17 cellular contexts compared by ENCODE assay signal in the genomic region with DNA sequence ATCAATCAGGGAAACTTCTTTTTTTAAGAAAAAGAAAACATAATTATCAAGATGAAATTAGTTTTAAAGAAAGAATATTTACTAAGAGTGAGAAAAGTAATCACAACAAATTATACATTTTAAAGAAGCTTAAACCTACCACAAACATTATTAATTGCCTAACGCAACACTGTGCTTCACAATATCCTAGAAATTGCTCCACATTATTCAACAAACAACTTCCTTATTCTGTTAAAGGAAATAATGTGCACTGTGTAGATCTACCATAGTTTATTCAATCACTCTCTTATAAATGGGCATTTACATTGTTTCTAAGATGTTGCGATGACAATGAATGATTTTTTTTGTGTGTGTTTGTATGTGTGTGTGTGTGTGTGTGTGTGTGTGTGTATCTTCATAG.
A peak's percentile ranks its signal among the peaks of the same experiment; 100 is the strongest.
DNase-seq lines count a peak whose midpoint lies in the region; ATAC-seq and TF ChIP-seq lines count a peak whose summit lies in the region.
"Had no signal": no experiment of that assay in that cellular context is flagged by ENCODE, and none has a peak within 500 bp of the region (broad histone marks: within the 10 kb centered on the region; RNA-seq: fewer than 3 reads in every experiment).

No MANE protein-coding gene starts in this region.

- H2AFZ ChIP-seq in parathyroid adenoma: peak overlapping the region; percentile 36

- peaks cover 20% of the 10 kb centered on the region for H3K4me1 Mint-ChIP-seq in CD14-positive monocyte

- intact Hi-C loops in CD14-positive monocyte (cut with micrococcal nuclease): no loop called here

- peaks cover 0 to 2% (median 0%) of the 10 kb centered on the region in 7 donors for H3K9me3 Mint-ChIP-seq in CD14-positive monocyte

- H3K4me3 Mint-ChIP-seq in CD14-positive monocyte: no peak overlapping the region
- H3K4me3 Mint-ChIP-seq: CD4-positive, alpha-beta memory T cell had no signal

- ATAC-seq in HG02884 (IDR thresholded peaks at IDR 0.05; ENCODE audit: unreplicated experiment): no peak
- ATAC-seq: K562 had no signal

- no peaks in the 10 kb centered on the region for H3K27me3 ChIP-seq in parathyroid adenoma (ENCODE audit: control insufficient read depth, insufficient read depth, low read length)
- H3K27me3 ChIP-seq: BE2C had no signal

- H3K36me3 Mint-ChIP-seq in CD14-positive monocyte: no peaks in the 10 kb centered on the region
- H3K36me3 Mint-ChIP-seq: CD4-positive, alpha-beta memory T cell had no signal

- H3K27me3 Mint-ChIP-seq in CD14-positive monocyte (ENCODE audit: low read depth in 3 of 3): no peaks in the 10 kb centered on the region
- H3K27me3 Mint-ChIP-seq: CD4-positive, alpha-beta memory T cell had no signal

- no peaks in the 10 kb centered on the region for H3K79me2 ChIP-seq in parathyroid adenoma

- no peak overlapping the region for H3K27ac ChIP-seq in parathyroid adenoma

- no peak overlapping the region for H3K4me3 ChIP-seq in parathyroid adenoma (ENCODE audit: low read depth, low read length)
- H3K4me3 ChIP-seq: HAP-1, K562 had no signal

- no peak overlapping the region for H3K9ac ChIP-seq in parathyroid adenoma

- TF ChIP-seq CTCF in CD14-positive monocyte (IDR thresholded peaks at IDR 0.05) (no peak), parathyroid adenoma (IDR thresholded peaks at IDR 0.05) (no peak)

- H3K9me3 ChIP-seq in parathyroid adenoma (ENCODE audit: control insufficient read depth, low read length): no peaks in the 10 kb centered on the region
- H3K9me3 ChIP-seq: BE2C, HAP-1 had no signal

- H3K36me3 ChIP-seq in parathyroid adenoma (ENCODE audit: control insufficient read depth, insufficient read depth, low read length): no peaks in the 10 kb centered on the region
- H3K36me3 ChIP-seq: BE2C, HAP-1 had no signal

- H3K27ac Mint-ChIP-seq in CD14-positive monocyte: peak overlapping the region in 5 of 7 donors; percentile 35 to 82 (median 76)

- H3K4me2 ChIP-seq in parathyroid adenoma (ENCODE audit: low read length): no peak overlapping the region

- H3K4me1 ChIP-seq in parathyroid adenoma: no peaks in the 10 kb centered on the region
- H3K4me1 ChIP-seq: BE2C, HAP-1 had no signal

- DNase-seq in CD14-positive monocyte (ENCODE audit: low spot score): no peak
- peak; percentile 32 to 33 for DNase-seq in Kasumi-1 (lab: John Stamatoyannopoulos, UW)
- DNase-seq in NOMO-1 treated with dmso at 0.1 percent for 144 hours (lab: John Stamatoyannopoulos, UW; ENCODE audit: unreplicated experiment): peak; percentile 17
- no peak for DNase-seq in activated naive CD4-positive, alpha-beta T cell treated with anti-CD3 and anti-CD28 coated beads, Interleukin-2, amount 50 U/mL, for 16 hours
- no peak for DNase-seq in OCI-M1 (lab: John Stamatoyannopoulos, UW)
- DNase-seq in NCI-H1105 (lab: John Stamatoyannopoulos, UW): no peak
- DNase-seq: BE2C; C1 segment of cervical spinal cord; CD4-positive, alpha-beta memory T cell; DMS153; DMS79; GDM1; IMR-90 had no signal

Comparison
In these comparisons a context has a peak if more than half of its experiments do, and no peak if none do; other contexts are left out.
1. DNase-seq: peak in Kasumi-1 (2 of 2) and NOMO-1 treated with dmso at 0.1 percent for 144 hours (single experiment); none in CD14-positive monocyte (single experiment), activated naive CD4-positive, alpha-beta T cell treated with anti-CD3 and anti-CD28 coated beads, Interleukin-2, amount 50 U/mL, for 16 hours (single experiment), OCI-M1 (single experiment) and NCI-H1105 (single experiment).